ENCODE assay signal across 8 cellular contexts in the genomic region with DNA sequence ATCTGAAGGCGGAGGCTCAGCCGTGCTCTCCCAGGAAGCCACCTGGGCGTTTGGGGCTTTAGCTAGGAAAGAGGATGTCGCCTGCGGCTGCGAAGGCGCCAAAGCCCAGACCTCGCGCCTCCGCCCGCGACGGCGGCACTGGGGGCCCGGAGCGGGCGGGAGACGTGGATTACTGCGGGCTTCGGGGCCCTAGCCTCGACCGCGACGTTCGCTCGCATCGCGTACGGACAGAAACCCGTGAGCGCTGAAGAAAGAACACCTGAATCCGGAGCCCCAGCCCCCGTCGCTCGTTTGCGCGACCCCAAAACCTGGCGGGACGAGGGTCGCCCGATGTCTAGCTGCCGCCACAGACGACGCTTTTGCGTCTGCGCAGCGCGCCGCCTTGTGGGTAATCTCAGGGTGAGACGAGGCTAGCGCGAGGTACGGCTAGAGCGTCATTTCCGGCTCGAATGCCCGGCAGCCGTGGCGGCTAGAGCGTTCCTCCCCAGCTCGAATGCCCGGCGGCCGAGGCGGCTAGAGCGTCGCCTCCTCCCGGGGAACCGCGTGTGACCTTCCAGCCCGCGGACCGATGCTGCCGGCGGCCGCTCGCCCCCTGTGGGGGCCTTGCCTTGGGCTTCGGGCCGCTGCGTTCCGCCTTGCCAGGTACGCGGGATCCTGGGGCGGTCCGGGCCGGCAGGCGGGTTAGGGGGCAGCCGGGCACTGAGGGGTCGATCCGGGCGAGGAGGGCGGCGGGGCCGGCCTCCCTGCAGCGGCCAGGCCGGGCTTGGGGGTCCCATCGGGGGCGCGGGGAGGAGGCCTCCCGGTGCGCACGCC. TPM values are rescaled to one million over a fixed set of nuclear protein-coding genes. Genes with fewer than 3 reads are reported as not detected.
A peak's percentile ranks its signal among the peaks of the same experiment; 100 is the strongest.
DNase-seq lines count a peak whose midpoint lies in the region; ATAC-seq and TF ChIP-seq lines count a peak whose summit lies in the region.

Gene MRPL12 (plus strand): TSS at position 434 of the 813 bp plus-strand sequence. CDS start 135 bp downstream, at position 569.

- TF ChIP-seq POLR2A in esophagus squamous epithelium (IDR thresholded peaks at IDR 0.05), result peak in 2 of 4 donors; percentile 74 to 90

- no peaks in the 10 kb centered on the region for H3K9me3 ChIP-seq in esophagus squamous epithelium

- H3K4me3 ChIP-seq in esophagus squamous epithelium, result peak within 1 kb of the TSS; percentile 63 to 97 (median 95)

- peak in 4 of 6 experiments; percentile 25 to 58 (median 38) for TF ChIP-seq CTCF in esophagus squamous epithelium (IDR thresholded peaks at IDR 0.05)

- peak; percentile 69 for ATAC-seq in GM21576 (IDR thresholded peaks at IDR 0.05; ENCODE audit: unreplicated experiment)

- peaks cover 25 to 42% (median 30%) of the 10 kb centered on the region in 3 donors for H3K4me1 ChIP-seq in esophagus squamous epithelium

- no peaks in the 10 kb centered on the region for H3K27me3 ChIP-seq in esophagus squamous epithelium

- intact Hi-C loops in esophagus squamous epithelium (cut with DNase I), result no loop called here

- peak within 1 kb of the TSS; percentile 93 to 97 (median 96) for H3K27ac ChIP-seq in esophagus squamous epithelium

- DNase-seq in DMS153 treated with DMSO at 0.1 percent for 48 hours (lab: John Stamatoyannopoulos, UW; ENCODE audit: unreplicated experiment) (peak; percentile 80), KG1 (lab: John Stamatoyannopoulos, UW) (peak; percentile 78), esophagus squamous epithelium (lab: John Stamatoyannopoulos, UW) (peak; percentile 48), myocyte (ENCODE audit: low read depth) (peak; percentile 95)
- peak; percentile 92 to 93 for DNase-seq in activated T-cell treated with anti-CD3 and anti-CD28 coated beads, Interleukin-2, amount 50 U/mL, for 48 hours
- DNase-seq in stimulated activated CD8-positive, alpha-beta memory T cell treated with anti-CD3 and anti-CD28 coated beads, Interleukin-7, amount 100 ng/mL, for 4 hours (ENCODE audit: low read depth in 2 of 2), result peak; percentile 78 to 88

- WGBS in esophagus squamous epithelium, 2 donors, result no CpG with 5 or more reads among the region's 102 CpGs

- peaks cover 31 to 75% (median 45%) of the 10 kb centered on the region in 3 donors for H3K36me3 ChIP-seq in esophagus squamous epithelium

TF ChIP-seq in PFSK-1, 5 proteins besides CTCF, POLR2A, EP300 and RAD21:
- TF ChIP-seq TAF1 (IDR thresholded peaks at IDR 0.05; ENCODE audit: borderline replicate concordance, insufficient read depth, low read length) (peak; percentile 96), POLR2AphosphoS5 (IDR thresholded peaks at IDR 0.05; ENCODE audit: low read depth, low read length) (peak; percentile 94), FOXP2 (optimal IDR thresholded peaks at IDR 0.05; ENCODE audit: borderline replicate concordance, extremely low read depth, extremely low read length, insufficient read depth) (no peak), SIN3A (IDR thresholded peaks at IDR 0.05; ENCODE audit: borderline replicate concordance, insufficient read depth, low read length) (peak; percentile 38; the same call in 1 of the 2 replicates)
- TF ChIP-seq, protein P1, sequence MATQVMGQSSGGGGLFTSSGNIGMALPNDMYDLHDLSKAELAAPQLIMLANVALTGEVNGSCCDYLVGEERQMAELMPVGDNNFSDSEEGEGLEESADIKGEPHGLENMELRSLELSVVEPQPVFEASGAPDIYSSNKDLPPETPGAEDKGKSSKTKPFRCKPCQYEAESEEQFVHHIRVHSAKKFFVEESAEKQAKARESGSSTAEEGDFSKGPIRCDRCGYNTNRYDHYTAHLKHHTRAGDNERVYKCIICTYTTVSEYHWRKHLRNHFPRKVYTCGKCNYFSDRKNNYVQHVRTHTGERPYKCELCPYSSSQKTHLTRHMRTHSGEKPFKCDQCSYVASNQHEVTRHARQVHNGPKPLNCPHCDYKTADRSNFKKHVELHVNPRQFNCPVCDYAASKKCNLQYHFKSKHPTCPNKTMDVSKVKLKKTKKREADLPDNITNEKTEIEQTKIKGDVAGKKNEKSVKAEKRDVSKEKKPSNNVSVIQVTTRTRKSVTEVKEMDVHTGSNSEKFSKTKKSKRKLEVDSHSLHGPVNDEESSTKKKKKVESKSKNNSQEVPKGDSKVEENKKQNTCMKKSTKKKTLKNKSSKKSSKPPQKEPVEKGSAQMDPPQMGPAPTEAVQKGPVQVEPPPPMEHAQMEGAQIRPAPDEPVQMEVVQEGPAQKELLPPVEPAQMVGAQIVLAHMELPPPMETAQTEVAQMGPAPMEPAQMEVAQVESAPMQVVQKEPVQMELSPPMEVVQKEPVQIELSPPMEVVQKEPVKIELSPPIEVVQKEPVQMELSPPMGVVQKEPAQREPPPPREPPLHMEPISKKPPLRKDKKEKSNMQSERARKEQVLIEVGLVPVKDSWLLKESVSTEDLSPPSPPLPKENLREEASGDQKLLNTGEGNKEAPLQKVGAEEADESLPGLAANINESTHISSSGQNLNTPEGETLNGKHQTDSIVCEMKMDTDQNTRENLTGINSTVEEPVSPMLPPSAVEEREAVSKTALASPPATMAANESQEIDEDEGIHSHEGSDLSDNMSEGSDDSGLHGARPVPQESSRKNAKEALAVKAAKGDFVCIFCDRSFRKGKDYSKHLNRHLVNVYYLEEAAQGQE (IDR thresholded peaks at IDR 0.05; ENCODE audit: insufficient read depth in 1 of 2, low read depth in 2 of 2, low read length in 2 of 2), result peak; percentile 16 to 45; a peak in 1 of 4 replicates
TF ChIP-seq in PFSK-1: peak in this region for 4.

RNA-seq across cellular contexts. Expression of gene MRPL12, which starts in this region (rescaled TPM):
- 439 TPM for polyA plus RNA-seq in PFSK-1 (2012; ENCODE audit: insufficient read length, low read depth)
- 100 to 1,000 TPM in 1 of 4 donors, 10 to 100 TPM in 3; 69.6 to 115 (median 79.9) TPM for total RNA-seq in esophagus squamous epithelium
- total RNA-seq in myocyte, result 16.2 and 26.6 TPM in 2 replicates
- 77.2 TPM for polyA plus RNA-seq in myocyte (2012)

Comparison
In these comparisons a context has a peak if more than half of its experiments do, and no peak if none do; other contexts are left out.
1. Peak in every context shown above with its lines: DNase-seq, ATAC-seq, H3K4me3 ChIP-seq and H3K27ac ChIP-seq.